In genomic region chr16:67025151-67025550, GRCh38 we compare ENCODE assay signal across 24 cellular contexts. TPM values are rescaled to one million over a fixed set of nuclear protein-coding genes. Genes with fewer than 3 reads are reported as not detected.
DNase-seq lines count a peak whose midpoint lies in the region; ATAC-seq, FAIRE-seq and TF ChIP-seq lines count a peak whose summit lies in the region.
"Had no signal": no experiment of that assay in that cellular context is flagged by ENCODE, and none has a peak within 500 bp of the region (broad histone marks: within the 10 kb centered on the region; RNA-seq: fewer than 3 reads in every experiment).

No MANE protein-coding gene starts in this region.

- peaks cover 28% of the 10 kb centered on the region for H3K4me1 Mint-ChIP-seq in astrocyte (ENCODE audit: low read depth, unreplicated experiment)

- H4K12ac ChIP-seq in trophoblast cell (ENCODE audit: low read depth, low read length) = no peak overlapping the region

- peak overlapping the region; percentile 17 for H2BK12ac ChIP-seq in trophoblast cell (ENCODE audit: low read length)

- no peak overlapping the region for H2BK120ac ChIP-seq in trophoblast cell (ENCODE audit: insufficient read depth, low read length, poor library complexity)

- H3K27me3 ChIP-seq in BLaER1 = no peaks in the 10 kb centered on the region
- H3K27me3 ChIP-seq in astrocyte (ENCODE audit: insufficient read depth, low read length) = no peaks in the 10 kb centered on the region
- H3K27me3 ChIP-seq in trophoblast cell (ENCODE audit: insufficient read depth, low read length) = no peaks in the 10 kb centered on the region
- no peaks in the 10 kb centered on the region for H3K27me3 ChIP-seq in PC-9 (ENCODE audit: insufficient read depth, low read depth)
- H3K27me3 ChIP-seq: pancreas, right atrium auricular region had no signal

- H2AFZ ChIP-seq in astrocyte (ENCODE audit: low read depth, low read length) (no peak overlapping the region), trophoblast cell (ENCODE audit: insufficient read depth, low read length, poor library complexity) (no peak overlapping the region), PC-9 (no peak overlapping the region)

- no peak overlapping the region for H2AK5ac ChIP-seq in trophoblast cell (ENCODE audit: low read length)

- peak overlapping the region; percentile 80 for H3K4me2 ChIP-seq in BLaER1
- no peak overlapping the region for H3K4me2 ChIP-seq in astrocyte (ENCODE audit: low read length)
- H3K4me2 ChIP-seq in trophoblast cell (ENCODE audit: low read length) = no peak overlapping the region
- no peak overlapping the region for H3K4me2 ChIP-seq in PC-9

- ATAC-seq in GM21529 (IDR thresholded peaks at IDR 0.05; ENCODE audit: unreplicated experiment) = no peak
- ATAC-seq: CD8-positive, alpha-beta T cell; HCT116; pancreas had no signal

- H3K4me3 ChIP-seq in BLaER1 = no peak overlapping the region
- no peak overlapping the region for H3K4me3 ChIP-seq in GM12865 (ENCODE audit: low read depth, low read length)
- no peak overlapping the region for H3K4me3 ChIP-seq in astrocyte (ENCODE audit: insufficient read depth, low read depth, low read length)
- H3K4me3 ChIP-seq in trophoblast cell (ENCODE audit: low read depth, low read length) = no peak overlapping the region
- no peak overlapping the region for H3K4me3 ChIP-seq in PC-9
- H3K4me3 ChIP-seq: pancreas, right atrium auricular region had no signal

- no peak for TF ChIP-seq CTCF in GM12865 (IDR thresholded peaks at IDR 0.05; ENCODE audit: insufficient read depth, low read depth, low read length, missing control alignments)
- TF ChIP-seq CTCF in astrocyte (IDR thresholded peaks at IDR 0.05; ENCODE audit: insufficient read depth, low read depth, low read length) = no peak
- TF ChIP-seq CTCF in PC-9 (conservative IDR thresholded peaks at IDR 0.05) = no peak

- POLR2A ChIA-PET in PC-9 (lab: Charles Lee; ENCODE audit: unreplicated experiment) = no interaction called here

- H3K4me1 ChIP-seq in BLaER1 (peaks cover 54% of the 10 kb centered on the region), astrocyte (ENCODE audit: insufficient read depth, low read length) (peaks cover 8% of the 10 kb centered on the region), trophoblast cell (ENCODE audit: control insufficient read depth in 1 of 2, insufficient read depth in 2 of 2, low read length in 2 of 2) (peaks cover 12 to 21% of the 10 kb centered on the region in 2 experiments), PC-9 (replicated peaks; ENCODE audit: insufficient read depth) (peaks cover 13% of the 10 kb centered on the region)

- H3K9me3 ChIP-seq in BLaER1 (no peaks in the 10 kb centered on the region), astrocyte (ENCODE audit: insufficient read depth, low read depth, low read length) (no peaks in the 10 kb centered on the region), trophoblast cell (ENCODE audit: insufficient read depth, low read depth, low read length) (no peaks in the 10 kb centered on the region), PC-9 (ENCODE audit: insufficient read depth, low read depth) (no peaks in the 10 kb centered on the region)
- H3K9me3 ChIP-seq: pancreas, right atrium auricular region had no signal

- peak overlapping the region; percentile 29 for H2BK5ac ChIP-seq in trophoblast cell (ENCODE audit: low read depth, low read length, poor library complexity)

- H3K9ac ChIP-seq in BLaER1 = 0 out of 2 replicates have a peak overlapping the region, but pooled peaks have one; percentile 14
- no peak overlapping the region for H3K9ac ChIP-seq in astrocyte (ENCODE audit: low read length)
- no peak overlapping the region for H3K9ac ChIP-seq in trophoblast cell (ENCODE audit: low read length)

- H3K79me2 ChIP-seq in astrocyte (ENCODE audit: insufficient read depth, low read length) = peaks cover 13% of the 10 kb centered on the region
- peaks cover 12% of the 10 kb centered on the region for H3K79me2 ChIP-seq in trophoblast cell (ENCODE audit: control insufficient read depth, insufficient read depth, low read length, poor library complexity)
- peaks cover 10% of the 10 kb centered on the region for H3K79me2 ChIP-seq in PC-9 (ENCODE audit: low read depth)

- 0 out of 2 replicates have a peak, but pooled peaks cover 4% of the 10 kb centered on the region for H3F3A ChIP-seq in PC-9 (ENCODE audit: insufficient read depth, low read depth)

- H3K9me3 Mint-ChIP-seq in astrocyte (ENCODE audit: unreplicated experiment) = no peaks in the 10 kb centered on the region
- H3K9me3 Mint-ChIP-seq: activated naive CD4-positive, alpha-beta T cell treated with anti-CD3 and anti-CD28 coated beads for 36 hours; CD8-positive, alpha-beta T cell; naive B cell had no signal

- CTCF ChIA-PET in PC-9 (lab: Charles Lee) = no interaction called here

- BruUV-seq in PC-9 (replicated peaks; lab: Mats Ljungman, UMichigan) = no TSS peak

- DNase-seq in GM12865 (ENCODE audit: low read depth) = peak; percentile 18
- no peak for DNase-seq in astrocyte (ENCODE audit: low read depth)
- no peak for DNase-seq in trophoblast cell
- DNase-seq in PC-9 = no peak
- no peak for DNase-seq in NCI-H1105 (lab: John Stamatoyannopoulos, UW)
- DNase-seq: activated CD4-positive, alpha-beta T cell treated with anti-CD3 and anti-CD28 coated beads for 1 hour; activated naive CD4-positive, alpha-beta T cell treated with anti-CD3 and anti-CD28 coated beads for 36 hours; aorta; central memory CD4-positive, alpha-beta T cell; GDM1; glutamatergic neuron; naive B cell; NCI-H1694; NCI-H82; OCI-M1; Right ventricle myocardium superior had no signal

- H3K27ac ChIP-seq in BLaER1 = peak overlapping the region; percentile 53
- H3K27ac ChIP-seq in astrocyte (ENCODE audit: low read depth, low read length) = no peak overlapping the region
- no peak overlapping the region for H3K27ac ChIP-seq in trophoblast cell (ENCODE audit: low read depth, low read length)
- H3K27ac ChIP-seq in PC-9 = no peak overlapping the region
- H3K27ac ChIP-seq: pancreas, right atrium auricular region had no signal

- H4K20me1 ChIP-seq in BLaER1 (peaks cover 6% of the 10 kb centered on the region), astrocyte (ENCODE audit: insufficient read depth, low read length) (peaks cover 4% of the 10 kb centered on the region), PC-9 (ENCODE audit: insufficient read depth) (no peaks in the 10 kb centered on the region)

- no peak overlapping the region for H3K4ac ChIP-seq in trophoblast cell (ENCODE audit: low read depth, low read length)

- no peaks in the 10 kb centered on the region for H3K36me3 Mint-ChIP-seq in astrocyte (ENCODE audit: low read depth, unreplicated experiment)
- H3K36me3 Mint-ChIP-seq: naive B cell had no signal

- intact Hi-C loops in PC-9 (cut with micrococcal nuclease; ENCODE audit: unreplicated experiment) = no loop called here

- no peaks in the 10 kb centered on the region for H3K27me3 Mint-ChIP-seq in astrocyte (ENCODE audit: low read depth, unreplicated experiment)
- H3K27me3 Mint-ChIP-seq: naive B cell had no signal

- no peak overlapping the region for H3K4me3 Mint-ChIP-seq in astrocyte (ENCODE audit: unreplicated experiment)
- H3K4me3 Mint-ChIP-seq: activated naive CD4-positive, alpha-beta T cell treated with anti-CD3 and anti-CD28 coated beads for 36 hours; CD8-positive, alpha-beta T cell had no signal

- no peak overlapping the region for H3K14ac ChIP-seq in trophoblast cell (ENCODE audit: low read length)

- H3K9me2 ChIP-seq in PC-9 (ENCODE audit: insufficient read depth) = no peaks in the 10 kb centered on the region

- H3K23ac ChIP-seq in trophoblast cell (ENCODE audit: low read length) = no peak overlapping the region

- no peak overlapping the region for H4K8ac ChIP-seq in trophoblast cell (ENCODE audit: low read depth, low read length)

- no peak overlapping the region for H3K18ac ChIP-seq in trophoblast cell (ENCODE audit: low read length)

- H3K79me1 ChIP-seq in trophoblast cell (ENCODE audit: low read length) = peaks cover 17% of the 10 kb centered on the region

- peak overlapping the region; percentile 31 for H4K91ac ChIP-seq in trophoblast cell (ENCODE audit: low read depth, low read length)

- H3K36me3 ChIP-seq in BLaER1 = no peaks in the 10 kb centered on the region
- H3K36me3 ChIP-seq in astrocyte (ENCODE audit: insufficient read depth, low read length) = no peaks in the 10 kb centered on the region
- H3K36me3 ChIP-seq in trophoblast cell (ENCODE audit: control insufficient read depth in 1 of 2, insufficient read depth in 2 of 2, low read length in 2 of 2) = no peaks in the 10 kb centered on the region
- H3K36me3 ChIP-seq in PC-9 (ENCODE audit: low read depth) = no peaks in the 10 kb centered on the region
- H3K36me3 ChIP-seq: pancreas, right atrium auricular region had no signal

- FAIRE-seq in astrocyte (lab: Jason Lieb, UNC) = no peak
- FAIRE-seq: endothelial cell of umbilical vein, pancreas, urothelium cell line had no signal

- peak overlapping the region; percentile 41 for H3K27ac Mint-ChIP-seq in astrocyte (ENCODE audit: unreplicated experiment)
- H3K27ac Mint-ChIP-seq: activated naive CD4-positive, alpha-beta T cell treated with anti-CD3 and anti-CD28 coated beads for 36 hours; CD8-positive, alpha-beta T cell; naive B cell had no signal

RNA-seq across cellular contexts. Expression of gene CBFB, which starts 3.8 kb away (rescaled TPM):
- total RNA-seq in astrocyte (94.8 and 104 TPM in 2 replicates), PC-9 (2021) (58.7 and 63.3 TPM in 2 replicates)
- polyA plus RNA-seq in trophoblast cell (2013) = 61.5 and 63.3 TPM in 2 replicates

RNA-seq across cellular contexts. Expression of gene CES4A, which starts 36.8 kb away (rescaled TPM):
- 1.2 TPM in 2 replicates for total RNA-seq in astrocyte
- polyA plus RNA-seq in trophoblast cell (2013) = 0.81 and 0.86 TPM in 2 replicates
- 2.5 and 3.1 TPM in 2 replicates for total RNA-seq in PC-9 (2021)
